Comparison of ENCODE assay signal across 18 cellular contexts in the genomic region with DNA sequence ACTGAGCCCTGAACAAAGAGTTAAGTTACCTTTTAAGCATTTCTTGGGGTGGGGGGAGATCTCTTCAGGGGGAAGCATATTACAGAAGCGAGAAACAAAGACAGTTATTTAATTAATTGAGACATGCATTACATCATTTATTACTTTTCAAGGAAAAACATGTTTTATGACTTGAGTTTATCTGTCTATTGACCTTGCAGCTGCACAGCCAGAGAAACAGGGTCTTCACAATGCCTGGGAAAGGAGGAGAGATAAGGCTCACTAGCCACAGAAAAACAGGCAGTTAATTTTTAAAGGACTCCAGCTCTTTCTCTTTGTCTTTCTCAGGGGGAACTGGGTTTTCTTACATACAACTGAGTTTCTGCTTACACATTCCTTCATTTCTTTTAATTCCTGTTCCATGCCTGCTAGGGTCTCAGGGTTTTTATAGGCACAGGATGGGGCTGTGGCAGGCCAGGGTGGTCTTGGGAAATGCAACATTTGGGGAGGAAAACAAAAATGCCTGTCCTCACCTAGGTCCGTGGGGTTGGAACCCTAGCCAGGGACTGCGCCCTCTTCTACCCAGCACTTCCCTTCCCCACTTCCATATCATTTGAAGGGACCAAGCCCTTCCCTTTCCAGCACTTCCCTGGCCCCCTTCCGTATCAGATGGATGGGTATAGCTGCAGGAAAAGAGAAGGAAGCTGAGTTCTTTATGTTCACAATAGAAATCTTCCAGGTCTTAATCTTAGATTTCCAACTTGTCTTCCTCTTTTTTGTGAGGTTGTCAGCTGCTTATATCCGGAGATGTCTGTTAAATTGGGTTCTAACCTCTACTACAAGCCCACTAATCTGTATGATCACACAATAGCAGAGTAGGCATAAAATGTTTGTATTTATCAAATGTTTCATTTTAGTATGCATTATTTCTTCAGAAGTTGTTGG. TPM values are rescaled to one million over a fixed set of nuclear protein-coding genes. Genes with fewer than 3 reads are reported as not detected.
DNase-seq lines count a peak whose midpoint lies in the region; ATAC-seq and TF ChIP-seq lines count a peak whose summit lies in the region.
"Had no signal": no experiment of that assay in that cellular context is flagged by ENCODE, and none has a peak within 500 bp of the region (broad histone marks: within the 10 kb centered on the region; RNA-seq: fewer than 3 reads in every experiment).

No MANE protein-coding gene starts in this region.

- peak overlapping the region; percentile 47 for H3K27ac Mint-ChIP-seq in activated CD8-positive, alpha-beta T cell treated with anti-CD3 and anti-CD28 coated beads for 36 hours
- H3K27ac Mint-ChIP-seq in activated CD8-positive, alpha-beta T cell treated with anti-CD3 and anti-CD28 coated beads, Interleukin-2, amount 10 ng/mL, durations not matched to agents 7 days and 5 days = no peak overlapping the region
- H3K27ac Mint-ChIP-seq in brain = peak overlapping the region in 4 of 5 experiments; percentile 4 to 86 (median 30)
- peak overlapping the region; percentile 90 for H3K27ac Mint-ChIP-seq in nephron progenitor cell

- H3K4me1 ChIP-seq in HUES48 (ENCODE audit: control insufficient read depth, insufficient read depth, low read length) = 0 out of 2 replicates have a peak, but pooled peaks cover 6% of the 10 kb centered on the region
- H3K4me1 ChIP-seq: gastroesophageal sphincter had no signal

- no peak for TF ChIP-seq CTCF in activated CD8-positive, alpha-beta T cell treated with anti-CD3 and anti-CD28 coated beads for 36 hours (IDR thresholded peaks at IDR 0.05)
- TF ChIP-seq CTCF in brain (conservative IDR thresholded peaks at IDR 0.05) = no peak
- no peak for TF ChIP-seq CTCF in nephron progenitor cell (IDR thresholded peaks at IDR 0.05)

- no peak for DNase-seq in activated CD8-positive, alpha-beta T cell treated with anti-CD3 and anti-CD28 coated beads for 36 hours
- DNase-seq in activated CD8-positive, alpha-beta T cell treated with anti-CD3 and anti-CD28 coated beads, Interleukin-2, amount 10 ng/mL, durations not matched to agents 7 days and 5 days = no peak
- DNase-seq in nephron progenitor cell (no peak), NCI-H2107 treated with DMSO at 0.1 percent for 48 hours (lab: John Stamatoyannopoulos, UW; ENCODE audit: unreplicated experiment) (no peak), NOMO-1 treated with dmso at 0.1 percent for 144 hours (lab: John Stamatoyannopoulos, UW; ENCODE audit: unreplicated experiment) (no peak), SK-N-DZ (ENCODE audit: low spot score) (no peak)
- DNase-seq: 8988T; activated CD8-positive, alpha-beta memory T cell treated with anti-CD3 and anti-CD28 coated beads, Interleukin-2, amount 50 U/mL, for 48 hours; activated naive CD4-positive, alpha-beta T cell; NCI-H1694; NK-92 treated with Interleukin-12 subunit alpha and Interleukin-12 subunit beta, amount 100 ng/mL, for 24 hours; stimulated activated CD4-positive, alpha-beta T cell treated with anti-CD3 and anti-CD28 coated beads, Interleukin-15, amount 100 ng/mL, for 24 hours; stimulated activated naive CD8-positive, alpha-beta T cell treated with anti-CD3 and anti-CD28 coated beads, Interleukin-15, amount 100 ng/mL, for 72 hours had no signal

- H3K4me1 Mint-ChIP-seq in activated CD8-positive, alpha-beta T cell treated with anti-CD3 and anti-CD28 coated beads for 36 hours (ENCODE audit: low read depth) = peaks cover 44% of the 10 kb centered on the region
- H3K4me1 Mint-ChIP-seq in activated CD8-positive, alpha-beta T cell treated with anti-CD3 and anti-CD28 coated beads, Interleukin-2, amount 10 ng/mL, durations not matched to agents 7 days and 5 days (ENCODE audit: low read depth) = peaks cover 14% of the 10 kb centered on the region
- peaks cover 6% of the 10 kb centered on the region for H3K4me1 Mint-ChIP-seq in brain
- peaks cover 26% of the 10 kb centered on the region for H3K4me1 Mint-ChIP-seq in nephron progenitor cell

- no peaks in the 10 kb centered on the region for H3K9me3 ChIP-seq in HUES48 (ENCODE audit: control insufficient read depth, insufficient read depth, low read length)
- H3K9me3 ChIP-seq: gastroesophageal sphincter had no signal

- POLR2A ChIA-PET in activated CD8-positive, alpha-beta T cell treated with anti-CD3 and anti-CD28 coated beads for 36 hours (lab: Charles Lee) = interaction anchor here (1.4 to 2.6 kb wide), 2 partner anchors 7 to 12 kb away, joined by 5 to 8 read pairs; no protein-coding TSS in a partner anchor
- POLR2A ChIA-PET in activated CD8-positive, alpha-beta T cell treated with anti-CD3 and anti-CD28 coated beads, Interleukin-2, amount 10 ng/mL, durations not matched to agents 7 days and 5 days (lab: Charles Lee) = interaction anchor here (1.2 kb wide), 1 partner anchor 8 kb away, joined by 3 read pairs; no protein-coding TSS in a partner anchor

- intact Hi-C loops in activated CD8-positive, alpha-beta T cell treated with anti-CD3 and anti-CD28 coated beads for 36 hours (cut with micrococcal nuclease) = no loop called here

- H3K36me3 Mint-ChIP-seq in activated CD8-positive, alpha-beta T cell treated with anti-CD3 and anti-CD28 coated beads for 36 hours (ENCODE audit: low read depth) = peaks cover 50% of the 10 kb centered on the region
- peaks cover 43% of the 10 kb centered on the region for H3K36me3 Mint-ChIP-seq in activated CD8-positive, alpha-beta T cell treated with anti-CD3 and anti-CD28 coated beads, Interleukin-2, amount 10 ng/mL, durations not matched to agents 7 days and 5 days (ENCODE audit: low read depth)
- H3K36me3 Mint-ChIP-seq in brain (peaks cover 74% of the 10 kb centered on the region), nephron progenitor cell (ENCODE audit: low read depth) (peaks cover 45% of the 10 kb centered on the region)

- CTCF ChIA-PET in activated CD8-positive, alpha-beta T cell treated with anti-CD3 and anti-CD28 coated beads for 36 hours (lab: Charles Lee) = interaction anchor here (1.3 to 2.2 kb wide), 3 partner anchors 17 to 111 kb away, joined by 4 to 7 read pairs (median 5); no protein-coding TSS in a partner anchor
- CTCF ChIA-PET in activated CD8-positive, alpha-beta T cell treated with anti-CD3 and anti-CD28 coated beads, Interleukin-2, amount 10 ng/mL, durations not matched to agents 7 days and 5 days (lab: Charles Lee) = interaction anchor here (0.6 to 1.9 kb wide), 3 partner anchors 10 to 43 kb away, joined by 3 to 6 read pairs (median 4); no protein-coding TSS in a partner anchor

- H3K9ac ChIP-seq in HUES48 (ENCODE audit: low read depth, low read length) = no peak overlapping the region

- H3K4me3 ChIP-seq in HUES48 (ENCODE audit: low read depth, low read length) = no peak overlapping the region
- H3K4me3 ChIP-seq: gastroesophageal sphincter had no signal

- ATAC-seq in activated CD8-positive, alpha-beta T cell treated with anti-CD3 and anti-CD28 coated beads for 36 hours = no peak
- no peak for ATAC-seq in activated CD8-positive, alpha-beta T cell treated with anti-CD3 and anti-CD28 coated beads, Interleukin-2, amount 10 ng/mL, durations not matched to agents 7 days and 5 days
- ATAC-seq: gastroesophageal sphincter, HCT116 had no signal

- peaks cover 1% of the 10 kb centered on the region; the same call in 1 of the 2 replicates for H3K36me3 ChIP-seq in HUES48 (ENCODE audit: control insufficient read depth, insufficient read depth, low read length)

- H3K4me3 Mint-ChIP-seq in activated CD8-positive, alpha-beta T cell treated with anti-CD3 and anti-CD28 coated beads for 36 hours = no peak overlapping the region
- no peak overlapping the region for H3K4me3 Mint-ChIP-seq in activated CD8-positive, alpha-beta T cell treated with anti-CD3 and anti-CD28 coated beads, Interleukin-2, amount 10 ng/mL, durations not matched to agents 7 days and 5 days
- H3K4me3 Mint-ChIP-seq in brain (no peak overlapping the region), nephron progenitor cell (no peak overlapping the region)
- H3K4me3 Mint-ChIP-seq: stimulated activated naive CD8-positive, alpha-beta T cell treated with anti-CD3 and anti-CD28 coated beads, Interleukin-15, amount 100 ng/mL, for 72 hours had no signal

- no peaks in the 10 kb centered on the region for H3K27me3 Mint-ChIP-seq in activated CD8-positive, alpha-beta T cell treated with anti-CD3 and anti-CD28 coated beads for 36 hours
- no peaks in the 10 kb centered on the region for H3K27me3 Mint-ChIP-seq in activated CD8-positive, alpha-beta T cell treated with anti-CD3 and anti-CD28 coated beads, Interleukin-2, amount 10 ng/mL, durations not matched to agents 7 days and 5 days (ENCODE audit: low read depth)
- H3K27me3 Mint-ChIP-seq in brain (no peaks in the 10 kb centered on the region), nephron progenitor cell (ENCODE audit: low read depth, poor library complexity) (no peaks in the 10 kb centered on the region)
- H3K27me3 Mint-ChIP-seq: stimulated activated naive CD8-positive, alpha-beta T cell treated with anti-CD3 and anti-CD28 coated beads, Interleukin-15, amount 100 ng/mL, for 72 hours had no signal

- H3K27me3 ChIP-seq in HUES48 (ENCODE audit: control insufficient read depth, insufficient read depth, low read length) = no peaks in the 10 kb centered on the region
- H3K27me3 ChIP-seq: gastroesophageal sphincter had no signal

- H3K9me3 Mint-ChIP-seq in activated CD8-positive, alpha-beta T cell treated with anti-CD3 and anti-CD28 coated beads for 36 hours = peaks cover 8% of the 10 kb centered on the region
- H3K9me3 Mint-ChIP-seq in activated CD8-positive, alpha-beta T cell treated with anti-CD3 and anti-CD28 coated beads, Interleukin-2, amount 10 ng/mL, durations not matched to agents 7 days and 5 days (ENCODE audit: insufficient read depth) = no peaks in the 10 kb centered on the region
- H3K9me3 Mint-ChIP-seq in brain (peaks cover 0 to 4% (median 0%) of the 10 kb centered on the region in 5 experiments), nephron progenitor cell (no peaks in the 10 kb centered on the region)

- H3K27ac ChIP-seq in HUES48 (ENCODE audit: low read depth, low read length) = peak overlapping the region; percentile 77
- H3K27ac ChIP-seq: C4-2B, gastroesophageal sphincter had no signal

RNA-seq across cellular contexts. Expression of a gene that starts 38.3 kb away (rescaled TPM):
- 10 to 100 TPM; 29.8 to 32.9 TPM for total RNA-seq in activated CD8-positive, alpha-beta T cell treated with anti-CD3 and anti-CD28 coated beads for 36 hours
- total RNA-seq in activated CD8-positive, alpha-beta T cell treated with anti-CD3 and anti-CD28 coated beads, Interleukin-2, amount 10 ng/mL, durations not matched to agents 7 days and 5 days = 10 to 100 TPM; 28.3 to 30.4 TPM
- polyA plus RNA-seq in brain (ENCODE audit: insufficient read depth, low read depth, low replicate concordance) = 9.6 TPM
- 12.5 and 22.3 TPM in 2 replicates for polyA plus RNA-seq in SK-N-DZ (2014; cell fraction: cytosol; rRNA removed)
- 11.2 and 11.9 TPM in 2 replicates for polyA plus RNA-seq in SK-N-DZ (2014; cell fraction: nucleus; rRNA removed)
